In genomic region chr13:98556968-98557591, GRCh38 we compare ENCODE assay signal across 8 cellular contexts. TPM values are rescaled to one million over a fixed set of nuclear protein-coding genes. Genes with fewer than 3 reads are reported as not detected.
DNase-seq lines count a peak whose midpoint lies in the region; ATAC-seq, FAIRE-seq and TF ChIP-seq lines count a peak whose summit lies in the region.

No MANE protein-coding gene starts in this region.

- no peak for FAIRE-seq in kidney (lab: Jason Lieb, UNC)

- peaks cover 69% of the 10 kb centered on the region for H3K4me1 Mint-ChIP-seq in activated T-helper 17 cell treated with anti-CD3 and anti-CD28 coated beads, Interleukin-2, amount 50 U/mL, for 72 hours

- TF ChIP-seq CTCF in kidney (IDR thresholded peaks at IDR 0.05; ENCODE audit: borderline replicate concordance, extremely low read depth, insufficient read depth) (peak; percentile 59), upper lobe of right lung (IDR thresholded peaks at IDR 0.05) (no peak)

- H3K36me3 ChIP-seq in kidney (ENCODE audit: control insufficient read depth in 1 of 2, insufficient read depth in 2 of 2, low read length in 2 of 2), result no peaks in the 10 kb centered on the region
- H3K36me3 ChIP-seq in upper lobe of right lung, result no peaks in the 10 kb centered on the region

- peak overlapping the region; percentile 64 for H3K4me3 Mint-ChIP-seq in activated T-helper 17 cell treated with anti-CD3 and anti-CD28 coated beads, Interleukin-2, amount 50 U/mL, for 72 hours

- H3K27me3 Mint-ChIP-seq in activated T-helper 17 cell treated with anti-CD3 and anti-CD28 coated beads, Interleukin-2, amount 50 U/mL, for 72 hours, result no peaks in the 10 kb centered on the region

- no peaks in the 10 kb centered on the region for H3K9me3 Mint-ChIP-seq in activated T-helper 17 cell treated with anti-CD3 and anti-CD28 coated beads, Interleukin-2, amount 50 U/mL, for 72 hours

- H3K27me3 ChIP-seq in upper lobe of right lung, result no peaks in the 10 kb centered on the region

- ATAC-seq in activated T-helper 17 cell treated with anti-CD3 and anti-CD28 coated beads, Interleukin-2, amount 50 U/mL, for 72 hours (replicated peaks), result peak; percentile 63
- ATAC-seq in upper lobe of right lung, result peak; percentile 51

- H3K4me3 ChIP-seq in kidney (ENCODE audit: low read length in 2 of 2), result no peak overlapping the region
- H3K4me3 ChIP-seq in upper lobe of right lung, result no peak overlapping the region

- H3K9me3 ChIP-seq in kidney (ENCODE audit: control insufficient read depth in 1 of 2, low read length in 2 of 2) (no peaks in the 10 kb centered on the region), upper lobe of right lung (no peaks in the 10 kb centered on the region)

- intact Hi-C loops in kidney (cut with DNase I) (no loop called here), upper lobe of right lung (cut with DNase I) (no loop called here)

- peak overlapping the region; percentile 79 for H3K27ac Mint-ChIP-seq in activated T-helper 17 cell treated with anti-CD3 and anti-CD28 coated beads, Interleukin-2, amount 50 U/mL, for 72 hours

- peak; percentile 24 for DNase-seq in stimulated activated naive CD4-positive, alpha-beta T cell treated with Interleukin-2 at 50 U/mL for 16 hours (lab: John Stamatoyannopoulos, UW)
- no peak for DNase-seq in stimulated activated naive CD4-positive, alpha-beta T cell (lab: John Stamatoyannopoulos, UW)
- DNase-seq in kidney (no peak), upper lobe of right lung (no peak), putamen (ENCODE audit: low spot score) (no peak), globus pallidus (ENCODE audit: low spot score) (no peak)
- DNase-seq in activated CD8-positive, alpha-beta memory T cell treated with anti-CD3 and anti-CD28 coated beads for 24 hours, result no peak

- H3K4me1 ChIP-seq in kidney (ENCODE audit: control insufficient read depth in 1 of 2, insufficient read depth in 1 of 2, low read depth in 1 of 2, low read length in 2 of 2), result peaks cover 24 to 33% of the 10 kb centered on the region in 2 donors
- H3K4me1 ChIP-seq in upper lobe of right lung, result peaks cover 66% of the 10 kb centered on the region

- H3K27ac ChIP-seq in kidney (ENCODE audit: low read depth in 2 of 2, low read length in 2 of 2) (peak overlapping the region in 1 of 2 donors; percentile 2), upper lobe of right lung (no peak overlapping the region)

- H3K9ac ChIP-seq in kidney (ENCODE audit: low read length in 2 of 2), result no peak overlapping the region

- peaks cover 87% of the 10 kb centered on the region for H3K36me3 Mint-ChIP-seq in activated T-helper 17 cell treated with anti-CD3 and anti-CD28 coated beads, Interleukin-2, amount 50 U/mL, for 72 hours (ENCODE audit: low read depth)

RNA-seq across cellular contexts. Expression of gene STK24, which starts 19.8 kb away (rescaled TPM):
- 100 to 1,000 TPM; 212 to 231 TPM for total RNA-seq in activated T-helper 17 cell treated with anti-CD3 and anti-CD28 coated beads, Interleukin-2, amount 50 U/mL, for 72 hours
- 122 TPM for total RNA-seq in kidney
- 56.7 TPM for polyA plus RNA-seq in kidney (ENCODE audit: insufficient read depth, low read depth, low replicate concordance)
- total RNA-seq in upper lobe of right lung, result 94.6 TPM
